In genomic region chr19:7393934-7394508, GRCh38 we compare ENCODE assay signal across 8 cellular contexts. TPM values are rescaled to one million over a fixed set of nuclear protein-coding genes. Genes with fewer than 3 reads are reported as not detected.
DNase-seq lines count a peak whose midpoint lies in the region; ATAC-seq and TF ChIP-seq lines count a peak whose summit lies in the region.

No MANE protein-coding gene starts in this region.

- POLR2A ChIA-PET in CD4-positive, alpha-beta memory T cell (lab: Charles Lee; ENCODE audit: partially characterized antibody) = interaction anchor here (1.0 to 2.3 kb wide), 5 partner anchors 28 to 46 kb away, joined by 3 to 6 read pairs (median 4); partner anchors contain the start of gene ARHGEF18
- POLR2A ChIA-PET in Panc1 (lab: Charles Lee) = interaction anchor here (0.6 kb wide), 1 partner anchor 19 kb away, joined by 3 read pairs; no protein-coding TSS in a partner anchor

- ATAC-seq in Panc1 (no peak), HG02840 (IDR thresholded peaks at IDR 0.05; ENCODE audit: low FRiP score, unreplicated experiment) (no peak), GM21423 (IDR thresholded peaks at IDR 0.05; ENCODE audit: unreplicated experiment) (no peak)

- no TSS peak for BruUV-seq in Panc1 (replicated peaks; lab: Mats Ljungman, UMichigan)

- peaks cover 24 to 53% (median 32%) of the 10 kb centered on the region in 4 donors for H3K4me1 Mint-ChIP-seq in CD4-positive, alpha-beta memory T cell

- no peak for TF ChIP-seq EP300 in ovary (IDR thresholded peaks at IDR 0.05)

- no peaks in the 10 kb centered on the region for H3K27me3 ChIP-seq in CD4-positive, alpha-beta memory T cell (ENCODE audit: insufficient read depth, low read length)
- no peaks in the 10 kb centered on the region for H3K27me3 ChIP-seq in Panc1 (ENCODE audit: control insufficient read depth, insufficient read depth, low read length)
- no peaks in the 10 kb centered on the region for H3K27me3 ChIP-seq in ovary

- H3K4me3 ChIP-seq in CD4-positive, alpha-beta memory T cell (ENCODE audit: low read length in 2 of 2) = peak overlapping the region in 1 of 2 donors; percentile 57
- H3K4me3 ChIP-seq in Panc1 (ENCODE audit: low read depth in 2 of 2, low read length in 2 of 2) (peak overlapping the region; percentile 85 to 86), epithelial cell of esophagus (ENCODE audit: low read length) (peak overlapping the region; percentile 91), ovary (peak overlapping the region; percentile 94)

- peaks cover 13 to 22% of the 10 kb centered on the region in 2 donors for H3K36me3 Mint-ChIP-seq in CD4-positive, alpha-beta memory T cell

- peaks cover 17% of the 10 kb centered on the region for H3K36me3 ChIP-seq in CD4-positive, alpha-beta memory T cell (ENCODE audit: insufficient read depth, low read length)
- H3K36me3 ChIP-seq in Panc1 (ENCODE audit: control insufficient read depth, insufficient read depth, low read length) = peaks cover 4% of the 10 kb centered on the region; the same call in 1 of the 2 replicates
- no peaks in the 10 kb centered on the region for H3K36me3 ChIP-seq in ovary

- peaks cover 45% of the 10 kb centered on the region for H3K4me1 ChIP-seq in CD4-positive, alpha-beta memory T cell (ENCODE audit: insufficient read depth, low read length)
- H3K4me1 ChIP-seq in Panc1 (ENCODE audit: control insufficient read depth, insufficient read depth, low read length) (peaks cover 15% of the 10 kb centered on the region), ovary (ENCODE audit: insufficient read depth) (peaks cover 4% of the 10 kb centered on the region)

- DNase-seq in CD4-positive, alpha-beta memory T cell = no peak
- DNase-seq in Panc1 (ENCODE audit: low read depth, low spot score) (no peak), epithelial cell of esophagus (ENCODE audit: low read depth) (no peak), ovary (no peak), NCI-H187 treated with DMSO at 0.1 percent for 48 hours (lab: John Stamatoyannopoulos, UW) (no peak)
- no peak for DNase-seq in stimulated activated CD8-positive, alpha-beta memory T cell treated with anti-CD3 and anti-CD28 coated beads, Interleukin-4, amount 100 ng/mL, for 48 hours

- H3K4me3 Mint-ChIP-seq in CD4-positive, alpha-beta memory T cell = peak overlapping the region; percentile 83 to 91 (median 86)

- H3K9me3 ChIP-seq in CD4-positive, alpha-beta memory T cell (ENCODE audit: control insufficient read depth in 1 of 2, low read length in 2 of 2) = no peaks in the 10 kb centered on the region
- H3K9me3 ChIP-seq in Panc1 (ENCODE audit: control insufficient read depth, insufficient read depth, low read depth, low read length) = no peaks in the 10 kb centered on the region
- H3K9me3 ChIP-seq in ovary = no peaks in the 10 kb centered on the region

- no peaks in the 10 kb centered on the region for H3K27me3 Mint-ChIP-seq in CD4-positive, alpha-beta memory T cell

- CTCF ChIA-PET in CD4-positive, alpha-beta memory T cell (lab: Charles Lee; ENCODE audit: partially characterized antibody) = interaction anchor here (0.7 to 3.5 kb wide), 2 partner anchors 9 to 14 kb away, joined by 3 to 9 read pairs; no protein-coding TSS in a partner anchor
- CTCF ChIA-PET in Panc1 (lab: Charles Lee) = no interaction called here

- 9 to 17% (median 16%) methylated on average over 6 of the region's 6 CpGs for WGBS in ovary, 3 donors

- in situ Hi-C loops in Panc1 (cut with HindIII; ENCODE audit: low pct_unique_long_range_greater_than_20kb, low sequenced_read_pairs) = no loop called here

- intact Hi-C loops in CD4-positive, alpha-beta memory T cell (cut with micrococcal nuclease) = loop anchor here (5.0 to 10.0 kb wide), 2 partner anchors 42 to 141 kb away; partner anchors contain the start of gene PNPLA6
- intact Hi-C loops in Panc1 (cut with micrococcal nuclease; ENCODE audit: unreplicated experiment) = no loop called here
- intact Hi-C loops in ovary (cut with DNase I) = loop anchor here in 3 of 4 donors (10.0 kb wide), 3 partner anchors 131 to 151 kb away; partner anchors contain the start of genes MCOLN1 (in 1 of the 3) and PNPLA6 (in 1 of the 3)

- H3K27ac ChIP-seq in CD4-positive, alpha-beta memory T cell (ENCODE audit: low read depth, low read length) = peak overlapping the region; percentile 58
- H3K27ac ChIP-seq in Panc1 (ENCODE audit: low read length) (peak overlapping the region; percentile 62; the same call in 1 of the 2 replicates), ovary (peak overlapping the region in 1 of 2 donors; percentile 49)

- no peak for TF ChIP-seq CTCF in Panc1 (IDR thresholded peaks at IDR 0.05)
- no peak for TF ChIP-seq CTCF in epithelial cell of esophagus (IDR thresholded peaks at IDR 0.05; ENCODE audit: insufficient read depth, low read depth, low read length, missing control alignments)
- TF ChIP-seq CTCF in ovary (IDR thresholded peaks at IDR 0.05) = no peak

- H3K27ac Mint-ChIP-seq in CD4-positive, alpha-beta memory T cell = peak overlapping the region; percentile 69 to 96 (median 85)

- TF ChIP-seq POLR2A in ovary (IDR thresholded peaks at IDR 0.05) = no peak

- no peaks in the 10 kb centered on the region for H3K9me3 Mint-ChIP-seq in CD4-positive, alpha-beta memory T cell

RNA-seq across cellular contexts. Expression of gene ARHGEF18, which starts 45.3 kb away (rescaled TPM):
- 10 to 100 TPM; 82.3 to 83.8 TPM for total RNA-seq in CD4-positive, alpha-beta memory T cell
- 10 to 100 TPM in 1 of 2 donors, 1 to 10 TPM in 1; 2.2 to 11.1 TPM for polyA plus RNA-seq in CD4-positive, alpha-beta memory T cell
- total RNA-seq in Panc1 (2021; ENCODE audit: unreplicated experiment) = 39.1 TPM
- 31.9 TPM for polyA plus RNA-seq in Panc1 (2012; ENCODE audit: insufficient read length)
- total RNA-seq in ovary = 10 to 100 TPM; 16.0 to 31.6 (median 25.1) TPM
- polyA plus RNA-seq in ovary = 10 to 100 TPM in 1 of 2 donors, 1 to 10 TPM in 1; 2.5 to 15.3 TPM
